Comparison of ENCODE assay signal across 9 cellular contexts in genomic region chr12:57237653-57237951, GRCh38. TPM values are rescaled to one million over a fixed set of nuclear protein-coding genes. Genes with fewer than 3 reads are reported as not detected.
DNase-seq lines count a peak whose midpoint lies in the region; TF ChIP-seq lines count a peak whose summit lies in the region.
"Had no signal": no experiment of that assay in that cellular context is flagged by ENCODE, and none has a peak within 500 bp of the region (broad histone marks: within the 10 kb centered on the region; RNA-seq: fewer than 3 reads in every experiment).

No MANE protein-coding gene starts in this region.

- H3K4me1 Mint-ChIP-seq in activated naive CD8-positive, alpha-beta T cell treated with anti-CD3 and anti-CD28 coated beads for 36 hours = peaks cover 68% of the 10 kb centered on the region
- peaks cover 88% of the 10 kb centered on the region for H3K4me1 Mint-ChIP-seq in nephron progenitor cell

- DNase-seq in DMS79 treated with DMSO at 0.1 percent for 48 hours (lab: John Stamatoyannopoulos, UW) (peak; percentile 64), NCI-H187 treated with DMSO at 0.1 percent for 48 hours (lab: John Stamatoyannopoulos, UW) (peak; percentile 46), nephron progenitor cell (no peak), SHP77 treated with DMSO at 0.1 percent for 48 hours (lab: John Stamatoyannopoulos, UW) (no peak), erythroblast (lab: John Stamatoyannopoulos, UW) (no peak), COR-L47 (lab: John Stamatoyannopoulos, UW) (no peak)
- DNase-seq in activated naive CD8-positive, alpha-beta T cell treated with anti-CD3 and anti-CD28 coated beads for 36 hours = no peak
- DNase-seq: NK-92 treated with Interleukin-12 subunit alpha and Interleukin-12 subunit beta, amount 100 ng/mL, for 24 hours had no signal

- H3K36me3 Mint-ChIP-seq in activated naive CD8-positive, alpha-beta T cell treated with anti-CD3 and anti-CD28 coated beads for 36 hours = peaks cover 29% of the 10 kb centered on the region
- peaks cover 20% of the 10 kb centered on the region for H3K36me3 Mint-ChIP-seq in nephron progenitor cell (ENCODE audit: low read depth)

- TF ChIP-seq CTCF in nephron progenitor cell (IDR thresholded peaks at IDR 0.05) = no peak

- H3K9me3 Mint-ChIP-seq in activated naive CD8-positive, alpha-beta T cell treated with anti-CD3 and anti-CD28 coated beads for 36 hours = no peaks in the 10 kb centered on the region
- no peaks in the 10 kb centered on the region for H3K9me3 Mint-ChIP-seq in nephron progenitor cell

- H3K27me3 Mint-ChIP-seq in activated naive CD8-positive, alpha-beta T cell treated with anti-CD3 and anti-CD28 coated beads for 36 hours = peaks cover 61% of the 10 kb centered on the region
- H3K27me3 Mint-ChIP-seq in nephron progenitor cell (ENCODE audit: low read depth, poor library complexity) = peaks cover 84% of the 10 kb centered on the region

- H3K4me3 Mint-ChIP-seq in activated naive CD8-positive, alpha-beta T cell treated with anti-CD3 and anti-CD28 coated beads for 36 hours = peak overlapping the region; percentile 58
- peak overlapping the region; percentile 87 for H3K4me3 Mint-ChIP-seq in nephron progenitor cell

- no peak overlapping the region for H3K27ac Mint-ChIP-seq in activated naive CD8-positive, alpha-beta T cell treated with anti-CD3 and anti-CD28 coated beads for 36 hours
- H3K27ac Mint-ChIP-seq in nephron progenitor cell = no peak overlapping the region

- no peak for TF ChIP-seq POLR2A in erythroblast (IDR thresholded peaks at IDR 0.05; ENCODE audit: low read length)

RNA-seq across cellular contexts. Expression of gene SHMT2, which starts 8.1 kb away (rescaled TPM):
- 100 to 1,000 TPM; 517 to 532 TPM for total RNA-seq in activated naive CD8-positive, alpha-beta T cell treated with anti-CD3 and anti-CD28 coated beads for 36 hours

RNA-seq across cellular contexts. Expression of gene STAC3, which starts 13.4 kb away (rescaled TPM):
- 1 to 10 TPM; 2.0 to 2.6 TPM for total RNA-seq in activated naive CD8-positive, alpha-beta T cell treated with anti-CD3 and anti-CD28 coated beads for 36 hours
- total RNA-seq: H4 had no signal

RNA-seq across cellular contexts. Expression of gene NXPH4, which starts 21.0 kb away (rescaled TPM):
- total RNA-seq in activated naive CD8-positive, alpha-beta T cell treated with anti-CD3 and anti-CD28 coated beads for 36 hours = under 1 TPM; 0.19 to 0.26 TPM

Comparison
In these comparisons a context has a peak if more than half of its experiments do, and no peak if none do; other contexts are left out.
1. DNase-seq: peak in DMS79 treated with DMSO at 0.1 percent for 48 hours (single experiment) and NCI-H187 treated with DMSO at 0.1 percent for 48 hours (single experiment); none in activated naive CD8-positive, alpha-beta T cell treated with anti-CD3 and anti-CD28 coated beads for 36 hours (single experiment), nephron progenitor cell (single experiment), SHP77 treated with DMSO at 0.1 percent for 48 hours (single experiment), erythroblast (0 of 2) and COR-L47 (single experiment).